ENCODE assay signal across 35 cellular contexts in genomic region chr7:38563736-38564135, GRCh38.
"Had no signal": no experiment of that assay in that cellular context is flagged by ENCODE, and none has a peak within 500 bp of the region (broad histone marks: within the 10 kb centered on the region; RNA-seq: fewer than 3 reads in every experiment).

No MANE protein-coding gene starts in this region.

- H3K4me3 Mint-ChIP-seq: activated CD4-positive, alpha-beta memory T cell treated with anti-CD3 and anti-CD28 coated beads for 36 hours; activated CD4-positive, alpha-beta T cell treated with anti-CD3 and anti-CD28 coated beads for 36 hours; activated CD4-positive, alpha-beta T cell treated with anti-CD3 and anti-CD28 coated beads, Interleukin-2, amount 10 ng/mL, durations not matched to agents 24 days and 14 days; activated CD8-positive, alpha-beta memory T cell treated with anti-CD3 and anti-CD28 coated beads, Interleukin-2, amount 10 ng/mL, durations not matched to agents 7 days and 5 days; activated CD8-positive, alpha-beta T cell treated with anti-CD3 and anti-CD28 coated beads, Interleukin-2, amount 10 ng/mL, durations not matched to agents 7 days and 5 days; activated naive CD4-positive, alpha-beta T cell treated with anti-CD3 and anti-CD28 coated beads for 36 hours; activated naive CD4-positive, alpha-beta T cell treated with anti-CD3 and anti-CD28 coated beads, Interleukin-2, amount 50 U/mL, for 24 hours; activated naive CD8-positive, alpha-beta T cell treated with anti-CD3 and anti-CD28 coated beads for 36 hours; activated naive CD8-positive, alpha-beta T cell treated with anti-CD3 and anti-CD28 coated beads, Interleukin-2, amount 50 U/mL, for 24 hours; activated T-helper 1 cell treated with anti-CD3 and anti-CD28 coated beads, Interleukin-12 subunit alpha, Interleukin-12 subunit beta, Interleukin-2, Interleukin-4 antibody, amounts not matched to agents 30 ng/mL and 10 ng/mL and 1 ng/mL, durations not matched to agents 14 hours and 24 hours and 36 hours; central memory CD8-positive, alpha-beta T cell; dendritic cell treated with granulocyte-macrophage colony-stimulating factor and Interleukin-4, amounts not matched to agents 40 ng/mL and 50 ng/mL, for 4 days; endodermal cell had no signal

- H3K27me3 ChIP-seq: adrenal gland, brain microvascular endothelial cell, dorsolateral prefrontal cortex, esophagus muscularis mucosa, foreskin keratinocyte, gastrocnemius medialis, heart left ventricle had no signal

- H3K36me3 ChIP-seq: adrenal gland, brain microvascular endothelial cell, esophagus muscularis mucosa, gastrocnemius medialis, heart left ventricle had no signal

- H3K4me3 ChIP-seq: adrenal gland, coronary artery, dorsolateral prefrontal cortex, esophagus muscularis mucosa, gastrocnemius medialis, heart left ventricle had no signal

- H3K27me3 Mint-ChIP-seq: activated CD4-positive, alpha-beta memory T cell treated with anti-CD3 and anti-CD28 coated beads for 36 hours; activated CD4-positive, alpha-beta T cell treated with anti-CD3 and anti-CD28 coated beads, Interleukin-2, amount 10 ng/mL, durations not matched to agents 24 days and 14 days; dendritic cell treated with granulocyte-macrophage colony-stimulating factor and Interleukin-4, amounts not matched to agents 40 ng/mL and 50 ng/mL, for 4 days had no signal

- FAIRE-seq: bronchial epithelial cell had no signal

- H3K27ac ChIP-seq: adrenal gland, brain microvascular endothelial cell, coronary artery, dorsolateral prefrontal cortex, esophagus muscularis mucosa, foreskin keratinocyte, gastrocnemius medialis, heart left ventricle had no signal

- H3K36me3 Mint-ChIP-seq: activated CD4-positive, alpha-beta memory T cell treated with anti-CD3 and anti-CD28 coated beads for 36 hours; activated CD8-positive, alpha-beta memory T cell treated with anti-CD3 and anti-CD28 coated beads, Interleukin-2, amount 10 ng/mL, durations not matched to agents 7 days and 5 days; activated naive CD4-positive, alpha-beta T cell treated with anti-CD3 and anti-CD28 coated beads, Interleukin-2, amount 50 U/mL, for 24 hours; activated naive CD8-positive, alpha-beta T cell treated with anti-CD3 and anti-CD28 coated beads for 36 hours had no signal

- H3K27ac Mint-ChIP-seq: activated CD4-positive, alpha-beta memory T cell treated with anti-CD3 and anti-CD28 coated beads for 36 hours; activated CD4-positive, alpha-beta T cell treated with anti-CD3 and anti-CD28 coated beads for 36 hours; activated CD4-positive, alpha-beta T cell treated with anti-CD3 and anti-CD28 coated beads, Interleukin-2, amount 10 ng/mL, durations not matched to agents 24 days and 14 days; activated CD8-positive, alpha-beta memory T cell treated with anti-CD3 and anti-CD28 coated beads, Interleukin-2, amount 10 ng/mL, durations not matched to agents 7 days and 5 days; activated CD8-positive, alpha-beta T cell treated with anti-CD3 and anti-CD28 coated beads, Interleukin-2, amount 10 ng/mL, durations not matched to agents 7 days and 5 days; activated naive CD4-positive, alpha-beta T cell treated with anti-CD3 and anti-CD28 coated beads for 36 hours; activated naive CD4-positive, alpha-beta T cell treated with anti-CD3 and anti-CD28 coated beads, Interleukin-2, amount 50 U/mL, for 24 hours; activated naive CD8-positive, alpha-beta T cell treated with anti-CD3 and anti-CD28 coated beads for 36 hours; activated naive CD8-positive, alpha-beta T cell treated with anti-CD3 and anti-CD28 coated beads, Interleukin-2, amount 50 U/mL, for 24 hours; activated T-helper 1 cell treated with anti-CD3 and anti-CD28 coated beads, Interleukin-12 subunit alpha, Interleukin-12 subunit beta, Interleukin-2, Interleukin-4 antibody, amounts not matched to agents 30 ng/mL and 10 ng/mL and 1 ng/mL, durations not matched to agents 14 hours and 24 hours and 36 hours; activated T-helper 2 cell treated with anti-CD3 and anti-CD28 coated beads, Interferon-gamma antibody, Interleukin-2, Interleukin-4, amounts not matched to agents 10 μg/mL and 5 μg/mL and 100 μg/mL, durations not matched to agents 14 hours and 24 hours and 36 hours; dendritic cell treated with granulocyte-macrophage colony-stimulating factor and Interleukin-4, amounts not matched to agents 40 ng/mL and 50 ng/mL, for 4 days; endodermal cell had no signal

- H3K9me3 ChIP-seq: adrenal gland, esophagus muscularis mucosa, gastrocnemius medialis had no signal

- H3K4me1 Mint-ChIP-seq: activated CD4-positive, alpha-beta T cell treated with anti-CD3 and anti-CD28 coated beads for 36 hours; activated CD4-positive, alpha-beta T cell treated with anti-CD3 and anti-CD28 coated beads, Interleukin-2, amount 10 ng/mL, durations not matched to agents 24 days and 14 days; activated CD8-positive, alpha-beta memory T cell treated with anti-CD3 and anti-CD28 coated beads, Interleukin-2, amount 10 ng/mL, durations not matched to agents 7 days and 5 days; activated naive CD4-positive, alpha-beta T cell treated with anti-CD3 and anti-CD28 coated beads, Interleukin-2, amount 50 U/mL, for 24 hours; activated naive CD8-positive, alpha-beta T cell treated with anti-CD3 and anti-CD28 coated beads for 36 hours; activated naive CD8-positive, alpha-beta T cell treated with anti-CD3 and anti-CD28 coated beads, Interleukin-2, amount 50 U/mL, for 24 hours; central memory CD8-positive, alpha-beta T cell had no signal

- H3K9me3 Mint-ChIP-seq: activated CD4-positive, alpha-beta memory T cell treated with anti-CD3 and anti-CD28 coated beads for 36 hours; activated CD4-positive, alpha-beta T cell treated with anti-CD3 and anti-CD28 coated beads, Interleukin-2, amount 10 ng/mL, durations not matched to agents 24 days and 14 days; activated naive CD4-positive, alpha-beta T cell treated with anti-CD3 and anti-CD28 coated beads for 36 hours; activated naive CD4-positive, alpha-beta T cell treated with anti-CD3 and anti-CD28 coated beads, Interleukin-2, amount 50 U/mL, for 24 hours; activated naive CD8-positive, alpha-beta T cell treated with anti-CD3 and anti-CD28 coated beads for 36 hours; activated naive CD8-positive, alpha-beta T cell treated with anti-CD3 and anti-CD28 coated beads, Interleukin-2, amount 50 U/mL, for 24 hours; activated T-helper 1 cell treated with anti-CD3 and anti-CD28 coated beads, Interleukin-12 subunit alpha, Interleukin-12 subunit beta, Interleukin-2, Interleukin-4 antibody, amounts not matched to agents 30 ng/mL and 10 ng/mL and 1 ng/mL, durations not matched to agents 14 hours and 24 hours and 36 hours; activated T-helper 2 cell treated with anti-CD3 and anti-CD28 coated beads, Interferon-gamma antibody, Interleukin-2, Interleukin-4, amounts not matched to agents 10 μg/mL and 5 μg/mL and 100 μg/mL, durations not matched to agents 14 hours and 24 hours and 36 hours; central memory CD8-positive, alpha-beta T cell; dendritic cell treated with granulocyte-macrophage colony-stimulating factor and Interleukin-4, amounts not matched to agents 40 ng/mL and 50 ng/mL, for 4 days; endodermal cell had no signal

- DNase-seq: activated CD4-positive, alpha-beta memory T cell treated with anti-CD3 and anti-CD28 coated beads for 36 hours; activated CD4-positive, alpha-beta T cell treated with anti-CD3 and anti-CD28 coated beads for 36 hours; activated CD4-positive, alpha-beta T cell treated with anti-CD3 and anti-CD28 coated beads, Interleukin-2, amount 10 ng/mL, durations not matched to agents 24 days and 14 days; activated CD4-positive, CD25-positive, alpha-beta regulatory T cell; activated CD4-positive, CD25-positive, alpha-beta regulatory T cell treated with anti-CD3 and anti-CD28 coated beads, Interleukin-2, amount 50 U/mL, for 72 hours; activated CD8-positive, alpha-beta memory T cell treated with anti-CD3 and anti-CD28 coated beads, Interleukin-2, amount 10 ng/mL, durations not matched to agents 7 days and 5 days; activated CD8-positive, alpha-beta memory T cell treated with anti-CD3 and anti-CD28 coated beads, Interleukin-2, amount 50 U/mL, for 4 hours; activated CD8-positive, alpha-beta T cell treated with anti-CD3 and anti-CD28 coated beads, Interleukin-2, amount 10 ng/mL, durations not matched to agents 7 days and 5 days; activated effector memory CD4-positive, alpha-beta T cell treated with anti-CD3 and anti-CD28 coated beads, Interleukin-2, amount 50 U/mL, for 16 hours; activated naive CD4-positive, alpha-beta T cell treated with anti-CD3 and anti-CD28 coated beads for 36 hours; activated naive CD8-positive, alpha-beta T cell treated with anti-CD3 and anti-CD28 coated beads for 36 hours; activated naive CD8-positive, alpha-beta T cell treated with anti-CD3 and anti-CD28 coated beads, Interleukin-2, amount 50 U/mL, for 24 hours; activated T-cell treated with anti-CD3 and anti-CD28 coated beads, Interleukin-2, amount 50 U/mL, for 1 hour; activated T-cell treated with anti-CD3 and anti-CD28 coated beads, Interleukin-2, amount 50 U/mL, for 48 hours; adrenal gland; amygdala; aorta; brain microvascular endothelial cell; dorsolateral prefrontal cortex; effector memory CD4-positive, alpha-beta T cell; endodermal cell; erythroblast; foreskin keratinocyte; gastrocnemius medialis; glutamatergic neuron; heart left ventricle; T-helper 2 cell had no signal

- H3K4me1 ChIP-seq: adrenal gland, esophagus muscularis mucosa, foreskin keratinocyte, gastrocnemius medialis, heart left ventricle had no signal

- ATAC-seq: activated CD4-positive, alpha-beta T cell treated with anti-CD3 and anti-CD28 coated beads for 36 hours; activated CD8-positive, alpha-beta memory T cell treated with anti-CD3 and anti-CD28 coated beads, Interleukin-2, amount 10 ng/mL, durations not matched to agents 7 days and 5 days; activated CD8-positive, alpha-beta T cell treated with anti-CD3 and anti-CD28 coated beads, Interleukin-2, amount 10 ng/mL, durations not matched to agents 7 days and 5 days; activated naive CD8-positive, alpha-beta T cell treated with anti-CD3 and anti-CD28 coated beads, Interleukin-2, amount 50 U/mL, for 24 hours; foreskin keratinocyte; gastrocnemius medialis; heart left ventricle had no signal
